ENCODE assay signal across 8 cellular contexts in the genomic region with DNA sequence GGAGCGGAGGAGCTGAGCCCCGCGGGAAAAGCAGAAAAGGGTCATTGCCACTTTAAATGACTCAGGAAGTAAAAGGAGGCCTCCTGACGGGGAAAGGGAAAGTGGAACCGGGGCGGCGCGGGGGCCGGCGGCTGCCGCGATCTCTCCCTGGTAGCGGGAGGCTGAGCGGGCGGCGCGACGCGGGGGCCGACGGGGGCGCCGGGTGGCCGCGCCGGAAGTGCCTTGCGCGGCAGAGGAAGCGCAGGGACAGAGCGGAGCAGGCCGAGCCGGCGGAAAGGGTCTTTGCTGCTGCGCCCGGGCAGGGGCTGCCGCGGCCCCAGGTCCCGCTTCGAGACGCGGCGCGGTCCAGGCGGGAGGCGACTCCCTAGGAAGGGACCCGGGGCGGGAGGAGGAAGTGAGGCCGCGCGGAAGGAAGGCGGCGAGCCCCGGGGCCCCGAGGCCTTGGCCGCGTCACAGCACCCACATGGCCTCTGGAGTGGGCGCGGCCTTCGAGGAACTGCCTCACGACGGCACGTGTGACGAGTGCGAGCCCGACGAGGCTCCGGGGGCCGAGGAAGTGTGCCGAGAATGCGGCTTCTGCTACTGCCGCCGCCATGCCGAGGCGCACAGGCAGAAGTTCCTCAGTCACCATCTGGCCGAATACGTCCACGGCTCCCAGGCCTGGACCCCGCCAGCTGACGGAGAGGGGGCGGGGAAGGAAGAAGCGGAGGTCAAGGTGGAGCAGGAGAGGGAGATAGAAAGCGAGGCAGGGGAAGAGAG. TPM values are rescaled to one million over a fixed set of nuclear protein-coding genes. Genes with fewer than 3 reads are reported as not detected.
DNase-seq lines count a peak whose midpoint lies in the region; ATAC-seq and TF ChIP-seq lines count a peak whose summit lies in the region.

A gene with protein sequence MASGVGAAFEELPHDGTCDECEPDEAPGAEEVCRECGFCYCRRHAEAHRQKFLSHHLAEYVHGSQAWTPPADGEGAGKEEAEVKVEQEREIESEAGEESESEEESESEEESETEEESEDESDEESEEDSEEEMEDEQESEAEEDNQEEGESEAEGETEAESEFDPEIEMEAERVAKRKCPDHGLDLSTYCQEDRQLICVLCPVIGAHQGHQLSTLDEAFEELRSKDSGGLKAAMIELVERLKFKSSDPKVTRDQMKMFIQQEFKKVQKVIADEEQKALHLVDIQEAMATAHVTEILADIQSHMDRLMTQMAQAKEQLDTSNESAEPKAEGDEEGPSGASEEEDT (plus strand): TSS at position 127 of the 759 bp plus-strand sequence. CDS start 337 bp downstream, at position 464.

- H3K27me3 ChIP-seq in HL-60 (ENCODE audit: insufficient read depth, poor library complexity, severe bottlenecking): no peaks in the 10 kb centered on the region
- no peaks in the 10 kb centered on the region for H3K27me3 ChIP-seq in OCI-LY1 (ENCODE audit: insufficient read depth, low read length)

- H3K36me3 ChIP-seq in OCI-LY1 (ENCODE audit: insufficient read depth, low read length): peaks cover 12% of the 10 kb centered on the region

- DNase-seq in COLO668 (lab: John Stamatoyannopoulos, UW; ENCODE audit: unreplicated experiment): peak; percentile 92
- peak; percentile 57 to 73 for DNase-seq in HL-60 (ENCODE audit: low read depth in 1 of 2, low spot score in 1 of 2)
- DNase-seq in activated T-cell treated with anti-CD3 and anti-CD28 coated beads for 24 hours (ENCODE audit: low read depth): peak; percentile 74
- peak; percentile 20 for DNase-seq in epithelial cell of prostate (ENCODE audit: low read depth, low spot score)
- peak; percentile 85 for DNase-seq in mucosa of gallbladder (ENCODE audit: low spot score)
- peak; percentile 65 to 76 for DNase-seq in stimulated activated CD8-positive, alpha-beta memory T cell treated with anti-CD3 and anti-CD28 coated beads, Interleukin-4, amount 100 ng/mL, for 4 hours (ENCODE audit: low read depth in 2 of 2, low spot score in 1 of 2)

- ATAC-seq in GM19455 (IDR thresholded peaks at IDR 0.05; ENCODE audit: unreplicated experiment): peak; percentile 92

- H3K27ac ChIP-seq in HL-60 (replicated peaks): peak within 1 kb of the TSS; percentile 66
- no peak within 1 kb of the TSS for H3K27ac ChIP-seq in OCI-LY1 (ENCODE audit: low read depth, low read length, poor library complexity, severe bottlenecking)
- H3K27ac ChIP-seq in epithelial cell of prostate: peak within 1 kb of the TSS; percentile 93

- peak within 1 kb of the TSS; percentile 45; the same call in 1 of the 2 replicates for H2AFZ ChIP-seq in OCI-LY1 (ENCODE audit: low read length)

- H3K4me2 ChIP-seq in OCI-LY1 (ENCODE audit: low read length): peak within 1 kb of the TSS; percentile 69

- no peaks in the 10 kb centered on the region for H3F3A ChIP-seq in OCI-LY1 (ENCODE audit: insufficient read depth, low read length)

- H3K4me3 ChIP-seq in HL-60 (replicated peaks; ENCODE audit: insufficient read depth, low read length) (peak within 1 kb of the TSS; percentile 43), OCI-LY1 (ENCODE audit: low read depth, low read length, poor library complexity, severe bottlenecking) (peak within 1 kb of the TSS; percentile 60)

- peaks cover 31% of the 10 kb centered on the region for H3K4me1 ChIP-seq in OCI-LY1 (ENCODE audit: insufficient read depth, low read length, severe bottlenecking)

- H3K9me2 ChIP-seq in OCI-LY1 (ENCODE audit: low read depth, low read length): no peaks in the 10 kb centered on the region

- TF ChIP-seq CTCF in HL-60 (IDR thresholded peaks at IDR 0.05; ENCODE audit: insufficient read depth, low read length) (no peak), OCI-LY1 (IDR thresholded peaks at IDR 0.05; ENCODE audit: low read length) (no peak)

- H3K9me3 ChIP-seq in OCI-LY1 (ENCODE audit: low read length): peaks cover 11% of the 10 kb centered on the region; the same call in 1 of the 2 replicates

- H3K79me2 ChIP-seq in OCI-LY1 (ENCODE audit: insufficient read depth, low read length): peaks cover under 1% of the 10 kb centered on the region; the same call in 1 of the 2 replicates

- no peaks in the 10 kb centered on the region for H4K20me1 ChIP-seq in OCI-LY1 (ENCODE audit: insufficient read depth, low read length)

- peak within 1 kb of the TSS; percentile 46 for H3K9ac ChIP-seq in OCI-LY1 (ENCODE audit: low read length)

RNA-seq across cellular contexts. Expression of the gene that starts here (rescaled TPM):
- total RNA-seq in mucosa of gallbladder: 69.8 TPM

Comparison
In these comparisons a context has a peak if more than half of its experiments do, and no peak if none do; other contexts are left out.
1. DNase-seq: peak in every context shown above with its lines; median percentile 92 in COLO668; 85 in mucosa of gallbladder; 74 in activated T-cell treated with anti-CD3 and anti-CD28 coated beads for 24 hours; 70 in stimulated activated CD8-positive, alpha-beta memory T cell treated with anti-CD3 and anti-CD28 coated beads, Interleukin-4, amount 100 ng/mL, for 4 hours; 65 in HL-60; 20 in epithelial cell of prostate.